11 cellular contexts compared by ENCODE assay signal in genomic region chr14:61326149-61326548, GRCh38. TPM values are rescaled to one million over a fixed set of nuclear protein-coding genes. Genes with fewer than 3 reads are reported as not detected.
A peak's percentile ranks its signal among the peaks of the same experiment; 100 is the strongest.
DNase-seq lines count a peak whose midpoint lies in the region; ATAC-seq and TF ChIP-seq lines count a peak whose summit lies in the region.
"Had no signal": no experiment of that assay in that cellular context is flagged by ENCODE, and none has a peak within 500 bp of the region (broad histone marks: within the 10 kb centered on the region; RNA-seq: fewer than 3 reads in every experiment).

No MANE protein-coding gene starts in this region.

- no peaks in the 10 kb centered on the region for H3K9me3 Mint-ChIP-seq in activated naive CD8-positive, alpha-beta T cell treated with anti-CD3 and anti-CD28 coated beads, Interleukin-2, amount 10 ng/mL, durations not matched to agents 7 days and 5 days

- TF ChIP-seq CTCF in HCT116 (IDR thresholded peaks at IDR 0.05 in 2 of 3, conservative IDR thresholded peaks at IDR 0.05 in 1 of 3; ENCODE audit: borderline replicate concordance in 1 of 3, insufficient read depth in 1 of 3, low read depth in 2 of 3, low read length in 2 of 3) (no peak), parathyroid adenoma (IDR thresholded peaks at IDR 0.05) (no peak), foreskin fibroblast (IDR thresholded peaks at IDR 0.05; ENCODE audit: low read depth, low read length) (no peak), OCI-LY7 (conservative IDR thresholded peaks at IDR 0.05; ENCODE audit: low read length) (no peak)

- DNase-seq in activated CD4-positive, CD25-positive, alpha-beta regulatory T cell (lab: John Stamatoyannopoulos, UW) = no peak
- no peak for DNase-seq in HCT116 (ENCODE audit: low read depth, low spot score)
- DNase-seq in activated naive CD8-positive, alpha-beta T cell treated with anti-CD3 and anti-CD28 coated beads, Interleukin-2, amount 10 ng/mL, durations not matched to agents 7 days and 5 days = no peak
- no peak for DNase-seq in foreskin fibroblast
- DNase-seq in OCI-LY7 (ENCODE audit: low spot score) = no peak
- DNase-seq: 8988T, NCI-H146, SJCRH30 had no signal

- intact Hi-C loops in HCT116 (cut with micrococcal nuclease) = no loop called here
- intact Hi-C loops in OCI-LY7 (cut with micrococcal nuclease; ENCODE audit: unreplicated experiment) = no loop called here

- H3K4me3 ChIP-seq in HCT116 (replicated peaks in 1 of 2; ENCODE audit: low read depth in 1 of 2, low read length in 2 of 2) = no peak overlapping the region
- H3K4me3 ChIP-seq in parathyroid adenoma (ENCODE audit: low read depth, low read length) = no peak overlapping the region
- no peak overlapping the region for H3K4me3 ChIP-seq in foreskin fibroblast (ENCODE audit: low read depth in 1 of 2, low read length in 2 of 2)
- H3K4me3 ChIP-seq in OCI-LY7 (ENCODE audit: low read depth, low read length, poor library complexity, severe bottlenecking) = no peak overlapping the region
- H3K4me3 ChIP-seq: SJCRH30 had no signal

- H3K79me2 ChIP-seq in HCT116 (ENCODE audit: insufficient read depth, low read length) (peaks cover 9% of the 10 kb centered on the region), parathyroid adenoma (peaks cover 2% of the 10 kb centered on the region), OCI-LY7 (ENCODE audit: insufficient read depth, low read depth, low read length) (no peaks in the 10 kb centered on the region)

- peaks cover 61% of the 10 kb centered on the region for H3K36me3 Mint-ChIP-seq in activated naive CD8-positive, alpha-beta T cell treated with anti-CD3 and anti-CD28 coated beads, Interleukin-2, amount 10 ng/mL, durations not matched to agents 7 days and 5 days

- H3K4me1 Mint-ChIP-seq in activated naive CD8-positive, alpha-beta T cell treated with anti-CD3 and anti-CD28 coated beads, Interleukin-2, amount 10 ng/mL, durations not matched to agents 7 days and 5 days = peaks cover 39% of the 10 kb centered on the region

- H3K27me3 Mint-ChIP-seq in activated naive CD8-positive, alpha-beta T cell treated with anti-CD3 and anti-CD28 coated beads, Interleukin-2, amount 10 ng/mL, durations not matched to agents 7 days and 5 days = no peaks in the 10 kb centered on the region

- H2AFZ ChIP-seq in HCT116 (ENCODE audit: low read depth, low read length, poor library complexity, severe bottlenecking) (no peak overlapping the region), parathyroid adenoma (no peak overlapping the region), OCI-LY7 (ENCODE audit: low read length) (no peak overlapping the region)

- H3K9me3 ChIP-seq in HCT116 (ENCODE audit: control insufficient read depth in 1 of 2, insufficient read depth in 1 of 2, low read depth in 1 of 2, low read length in 2 of 2) (no peaks in the 10 kb centered on the region; a peak in 1 of 4 replicates), parathyroid adenoma (ENCODE audit: control insufficient read depth, low read length) (no peaks in the 10 kb centered on the region), OCI-LY7 (ENCODE audit: low read length) (no peaks in the 10 kb centered on the region)

- H3K4me1 ChIP-seq in HCT116 (ENCODE audit: control insufficient read depth in 1 of 2, insufficient read depth in 2 of 2, low read length in 2 of 2) (peaks cover 10 to 26% of the 10 kb centered on the region in 2 experiments; a peak in 3 of 4 replicates), parathyroid adenoma (peaks cover 3% of the 10 kb centered on the region), OCI-LY7 (ENCODE audit: insufficient read depth, low read length, poor library complexity, severe bottlenecking) (no peaks in the 10 kb centered on the region)
- H3K4me1 ChIP-seq: SJCRH30 had no signal

- no peak for TF ChIP-seq POLR2A in HCT116 (IDR thresholded peaks at IDR 0.05; ENCODE audit: borderline replicate concordance, extremely low read depth, insufficient read depth, insufficient read length)

- H3K9ac ChIP-seq in HCT116 (ENCODE audit: low read length) = no peak overlapping the region
- no peak overlapping the region for H3K9ac ChIP-seq in parathyroid adenoma

- no peak for TF ChIP-seq RAD21 in HCT116 (IDR thresholded peaks at IDR 0.05; ENCODE audit: low read depth)

- peak; percentile 8 to 26 for ATAC-seq in activated CD4-positive, CD25-positive, alpha-beta regulatory T cell treated with anti-CD3 and anti-CD28 coated beads, Interleukin-2, amount 50 U/mL, for 24 hours
- ATAC-seq in HCT116 = no peak
- no peak for ATAC-seq in activated naive CD8-positive, alpha-beta T cell treated with anti-CD3 and anti-CD28 coated beads, Interleukin-2, amount 10 ng/mL, durations not matched to agents 7 days and 5 days (ENCODE audit: low read depth)
- no peak for ATAC-seq in GM18873 (IDR thresholded peaks at IDR 0.05; ENCODE audit: low FRiP score, unreplicated experiment)

- no peaks in the 10 kb centered on the region for H3K9me2 ChIP-seq in HCT116 (ENCODE audit: insufficient read depth)
- H3K9me2 ChIP-seq in OCI-LY7 (ENCODE audit: insufficient read depth, low read length) = no peaks in the 10 kb centered on the region

- no TSS peak for BruUV-seq in HCT116 (replicated peaks; lab: Mats Ljungman, UMichigan)
- no TSS peak for BruUV-seq in OCI-LY7 (replicated peaks; lab: Mats Ljungman, UMichigan)

- H3K27ac Mint-ChIP-seq in activated naive CD8-positive, alpha-beta T cell treated with anti-CD3 and anti-CD28 coated beads, Interleukin-2, amount 10 ng/mL, durations not matched to agents 7 days and 5 days = peak overlapping the region; percentile 83

- H3K27ac ChIP-seq in HCT116 (ENCODE audit: low read depth, low read length) (no peak overlapping the region), parathyroid adenoma (peak overlapping the region; percentile 76), OCI-LY7 (ENCODE audit: low read depth, low read length, poor library complexity, severe bottlenecking) (no peak overlapping the region)
- H3K27ac ChIP-seq: SJCRH30 had no signal

- POLR2A ChIA-PET in HCT116 (lab: Charles Lee) = no interaction called here
- POLR2A ChIA-PET in activated naive CD8-positive, alpha-beta T cell treated with anti-CD3 and anti-CD28 coated beads, Interleukin-2, amount 10 ng/mL, durations not matched to agents 7 days and 5 days (lab: Charles Lee) = interaction anchor here (0.9 to 6.4 kb wide), 4 partner anchors 9 to 126 kb away, joined by 3 to 188 read pairs (median 9); no protein-coding TSS in a partner anchor
- POLR2A ChIA-PET in OCI-LY7 (lab: Charles Lee) = no interaction called here

- H4K20me1 ChIP-seq in HCT116 (ENCODE audit: insufficient read depth) = no peaks in the 10 kb centered on the region
- no peaks in the 10 kb centered on the region for H4K20me1 ChIP-seq in OCI-LY7 (ENCODE audit: insufficient read depth, low read length)

- H3K4me2 ChIP-seq in HCT116 (ENCODE audit: low read length) (peak overlapping the region; percentile 31; the same call in 1 of the 2 replicates), parathyroid adenoma (ENCODE audit: low read length) (no peak overlapping the region), OCI-LY7 (ENCODE audit: low read length) (no peak overlapping the region)

- H3K27me3 ChIP-seq in HCT116 (ENCODE audit: insufficient read depth, low read length) = no peaks in the 10 kb centered on the region
- no peaks in the 10 kb centered on the region for H3K27me3 ChIP-seq in parathyroid adenoma (ENCODE audit: control insufficient read depth, insufficient read depth, low read length)
- H3K27me3 ChIP-seq: SJCRH30 had no signal

- CTCF ChIA-PET in HCT116 (lab: Charles Lee) (no interaction called here), OCI-LY7 (lab: Charles Lee; ENCODE audit: unreplicated experiment) (no interaction called here)

- H3K4me3 Mint-ChIP-seq in activated naive CD8-positive, alpha-beta T cell treated with anti-CD3 and anti-CD28 coated beads, Interleukin-2, amount 10 ng/mL, durations not matched to agents 7 days and 5 days = peak overlapping the region; percentile 99

- H3K36me3 ChIP-seq in HCT116 (ENCODE audit: control insufficient read depth in 1 of 2, insufficient read depth in 2 of 2, low read length in 2 of 2) = no peaks in the 10 kb centered on the region
- H3K36me3 ChIP-seq in parathyroid adenoma (ENCODE audit: control insufficient read depth, insufficient read depth, low read length) = no peaks in the 10 kb centered on the region
- H3K36me3 ChIP-seq in OCI-LY7 (ENCODE audit: insufficient read depth, low read length) = no peaks in the 10 kb centered on the region
- H3K36me3 ChIP-seq: SJCRH30 had no signal

- RAD21 ChIA-PET in HCT116 (lab: Charles Lee; ENCODE audit: low non-redundant PET in 1 of 2, low total read pairs in 2 of 2, uncharacterized antibody in 2 of 2, unreplicated experiment in 2 of 2) = no interaction called here

TF ChIP-seq in HCT116, 20 proteins besides CTCF, POLR2A, EP300 and RAD21:
- TF ChIP-seq CBX3 (IDR thresholded peaks at IDR 0.05; ENCODE audit: low read depth) = 0 out of 2 replicates have a peak, but pooled peaks have one; percentile 0
- no peak for TF ChIP-seq TCF7L2 (IDR thresholded peaks at IDR 0.05; ENCODE audit: borderline replicate concordance, extremely low read depth, insufficient read depth, insufficient read length)
- TF ChIP-seq JUND (IDR thresholded peaks at IDR 0.05) = no peak
- TF ChIP-seq SIN3A (IDR thresholded peaks at IDR 0.05; ENCODE audit: low read depth) = no peak
- TF ChIP-seq ZNF274 (IDR thresholded peaks at IDR 0.05; ENCODE audit: low read depth, low read length) = no peak
TF ChIP-seq in HCT116: peak in this region for 1.

RNA-seq across cellular contexts. Expression of gene PRKCH, which starts 4.8 kb away (rescaled TPM):
- total RNA-seq in HCT116 (2021; ENCODE audit: unreplicated experiment) = 16.6 TPM
- polyA plus RNA-seq in HCT116 (2012) = 17.4 and 17.7 TPM in 2 replicates
- 100 to 1,000 TPM; 318 TPM for total RNA-seq in activated naive CD8-positive, alpha-beta T cell treated with anti-CD3 and anti-CD28 coated beads, Interleukin-2, amount 10 ng/mL, durations not matched to agents 7 days and 5 days
- 0.72 and 0.85 TPM in 2 replicates for total RNA-seq in OCI-LY7 (2014; rRNA removed; shearing (Covaris generic))
- 0.42 and 2.3 TPM in 2 replicates for total RNA-seq in OCI-LY7 (2022)

RNA-seq across cellular contexts. Expression of gene TMEM30B, which starts 45.0 kb away (rescaled TPM):
- 0.12 TPM for total RNA-seq in HCT116 (2021; ENCODE audit: unreplicated experiment)
- not detected in 2 replicates for polyA plus RNA-seq in HCT116 (2012)
- total RNA-seq in activated naive CD8-positive, alpha-beta T cell treated with anti-CD3 and anti-CD28 coated beads, Interleukin-2, amount 10 ng/mL, durations not matched to agents 7 days and 5 days = 1 to 10 TPM; 1.4 to 1.6 TPM
- total RNA-seq in OCI-LY7 (2014; rRNA removed; shearing (Covaris generic)) = not detected in 2 replicates
- not detected in 2 replicates for total RNA-seq in OCI-LY7 (2022)

Comparison
In these comparisons a context has a peak if more than half of its experiments do, and no peak if none do; other contexts are left out.
1. ATAC-seq: peak in activated CD4-positive, CD25-positive, alpha-beta regulatory T cell treated with anti-CD3 and anti-CD28 coated beads, Interleukin-2, amount 50 U/mL, for 24 hours (2 of 2); none in HCT116 (single experiment), activated naive CD8-positive, alpha-beta T cell treated with anti-CD3 and anti-CD28 coated beads, Interleukin-2, amount 10 ng/mL, durations not matched to agents 7 days and 5 days (single experiment) and GM18873 (single experiment).
2. RNA of gene PRKCH, which starts 4.8 kb away (total RNA-seq): 318 TPM in activated naive CD8-positive, alpha-beta T cell treated with anti-CD3 and anti-CD28 coated beads, Interleukin-2, amount 10 ng/mL, durations not matched to agents 7 days and 5 days; 16.6 TPM in HCT116 (single experiment) and 0.42 to 2.3 TPM in OCI-LY7; every median in the first group is over 10 times any median in the second.